In the genomic region with DNA sequence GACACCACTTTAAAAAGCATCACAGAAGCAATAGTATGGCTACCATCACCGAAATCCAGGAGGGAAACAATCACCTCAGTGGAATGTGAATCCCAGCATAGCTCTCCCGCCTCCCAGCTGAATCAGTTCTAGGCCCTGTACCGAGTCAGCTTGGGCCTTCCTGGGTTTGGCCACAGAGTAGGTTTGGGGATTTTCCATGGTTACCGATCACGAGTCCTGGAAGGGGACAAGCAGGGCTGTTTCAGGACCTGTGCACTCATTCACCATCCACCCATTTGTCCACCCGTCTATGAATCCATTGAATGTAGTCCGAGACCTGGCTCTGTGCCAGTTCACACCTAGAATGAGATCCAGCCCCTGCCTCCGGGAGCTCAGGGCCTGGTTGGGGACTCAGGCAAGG, we compare ENCODE assay signal across 14 cellular contexts.
A peak's percentile ranks its signal among the peaks of the same experiment; 100 is the strongest.
DNase-seq lines count a peak whose midpoint lies in the region; ATAC-seq and TF ChIP-seq lines count a peak whose summit lies in the region.
"Had no signal": no experiment of that assay in that cellular context is flagged by ENCODE, and none has a peak within 500 bp of the region (broad histone marks: within the 10 kb centered on the region; RNA-seq: fewer than 3 reads in every experiment).

No MANE protein-coding gene starts in this region.

- no peak for TF ChIP-seq CTCF in MCF 10A (IDR thresholded peaks at IDR 0.05; ENCODE audit: unreplicated experiment)
- TF ChIP-seq CTCF in breast epithelium (IDR thresholded peaks at IDR 0.05), result no peak
- TF ChIP-seq CTCF in SK-N-SH (IDR thresholded peaks at IDR 0.05), result no peak
- TF ChIP-seq CTCF in fibroblast of lung (conservative IDR thresholded peaks at IDR 0.05 in 1 of 2, IDR thresholded peaks at IDR 0.05 in 1 of 2; ENCODE audit: low read depth in 1 of 2, low read length in 2 of 2), result no peak
- no peak for TF ChIP-seq CTCF in upper lobe of right lung (IDR thresholded peaks at IDR 0.05)
- no peak for TF ChIP-seq CTCF in progenitor cell of endocrine pancreas (IDR thresholded peaks at IDR 0.05; ENCODE audit: unreplicated experiment)
- TF ChIP-seq CTCF in omental fat pad (IDR thresholded peaks at IDR 0.05), result no peak
- no peak for TF ChIP-seq CTCF in WTC11 (IDR thresholded peaks at IDR 0.05)

- H3K4me3 ChIP-seq in breast epithelium (no peak overlapping the region), SK-N-SH (ENCODE audit: low read depth in 2 of 2, low read length in 1 of 2) (no peak overlapping the region), fibroblast of lung (replicated peaks in 1 of 4; ENCODE audit: control extremely low read depth in 1 of 4, insufficient read depth in 1 of 4, low read depth in 3 of 4, low read length in 4 of 4) (no peak overlapping the region), upper lobe of right lung (no peak overlapping the region)
- H3K4me3 ChIP-seq: A549, mucosa of descending colon had no signal

- no peak overlapping the region for H3K27ac ChIP-seq in breast epithelium
- no peak overlapping the region for H3K27ac ChIP-seq in SK-N-SH (ENCODE audit: low read depth in 2 of 2, low read length in 1 of 2)
- H3K27ac ChIP-seq in fibroblast of lung (ENCODE audit: insufficient read depth, low read length), result peak overlapping the region; percentile 16
- H3K27ac ChIP-seq in upper lobe of right lung, result peak overlapping the region; percentile 6

- no peaks in the 10 kb centered on the region for H3F3A ChIP-seq in SK-N-SH (replicated peaks; ENCODE audit: insufficient read depth)

- intact Hi-C loops in MCF 10A (cut with micrococcal nuclease) (no loop called here), breast epithelium (cut with DNase I; ENCODE audit: low total_unique reads) (no loop called here), upper lobe of right lung (cut with DNase I) (no loop called here)

- H3K9me3 Mint-ChIP-seq in MCF 10A (ENCODE audit: unreplicated experiment), result no peaks in the 10 kb centered on the region
- H3K9me3 Mint-ChIP-seq in progenitor cell of endocrine pancreas (ENCODE audit: low read depth), result no peaks in the 10 kb centered on the region
- H3K9me3 Mint-ChIP-seq in WTC11, result no peaks in the 10 kb centered on the region
- H3K9me3 Mint-ChIP-seq: activated naive CD8-positive, alpha-beta T cell treated with anti-CD3 and anti-CD28 coated beads for 36 hours had no signal

- TF ChIP-seq RAD21 in SK-N-SH (IDR thresholded peaks at IDR 0.05; ENCODE audit: low read length), result no peak

- TF ChIP-seq EP300 in SK-N-SH (IDR thresholded peaks at IDR 0.05; ENCODE audit: borderline replicate concordance in 1 of 2, low read depth in 1 of 2, low read length in 1 of 2), result no peak

- no TSS peak for BruUV-seq in MCF 10A (replicated peaks; lab: Mats Ljungman, UMichigan)

- POLR2A ChIA-PET in MCF 10A (lab: Yijun Ruan, JAX) (no interaction called here), SK-N-SH (lab: Yijun Ruan, JAX) (no interaction called here), WTC11 (lab: Charles Lee) (no interaction called here)

- TF ChIP-seq POLR2A in breast epithelium (IDR thresholded peaks at IDR 0.05), result no peak

- H3K9ac ChIP-seq in SK-N-SH, result no peak overlapping the region
- H3K9ac ChIP-seq in fibroblast of lung (ENCODE audit: insufficient read depth, low read length), result no peak overlapping the region

- H3K79me2 ChIP-seq in SK-N-SH (ENCODE audit: insufficient read depth) (no peaks in the 10 kb centered on the region), fibroblast of lung (ENCODE audit: control insufficient read depth, insufficient read depth, low read length) (no peaks in the 10 kb centered on the region)

- DNase-seq in MCF 10A (ENCODE audit: unreplicated experiment), result peak; percentile 70
- DNase-seq in breast epithelium (ENCODE audit: low spot score in 2 of 2), result no peak
- no peak for DNase-seq in SK-N-SH
- peak; percentile 17 to 89 for DNase-seq in fibroblast of lung (ENCODE audit: low read depth in 2 of 2)
- no peak for DNase-seq in upper lobe of right lung
- DNase-seq in progenitor cell of endocrine pancreas (ENCODE audit: low spot score, unreplicated experiment), result no peak
- no peak for DNase-seq in omental fat pad (ENCODE audit: low spot score)
- no peak for DNase-seq in WTC11 (ENCODE audit: low spot score)
- DNase-seq: activated naive CD8-positive, alpha-beta T cell treated with anti-CD3 and anti-CD28 coated beads for 36 hours; DMS79; effector CD4-positive, alpha-beta T cell; mucosa of descending colon; NCI-H345 had no signal

- CTCF ChIA-PET in MCF 10A (lab: Yijun Ruan, JAX), result interaction anchor here (0.6 to 0.9 kb wide), 3 partner anchors 28 to 973 kb away, joined by 3 read pairs; no protein-coding TSS in a partner anchor
- CTCF ChIA-PET in SK-N-SH (lab: Yijun Ruan, JAX), result interaction anchor here (1.0 to 1.4 kb wide), 3 partner anchors 7 to 27 kb away, joined by 3 to 5 read pairs (median 3); no protein-coding TSS in a partner anchor
- CTCF ChIA-PET in WTC11 (lab: Charles Lee), result interaction anchor here (0.9 to 1.9 kb wide), 3 partner anchors 58 to 139 kb away, joined by 3 to 9 read pairs (median 6); no protein-coding TSS in a partner anchor

- H4K20me1 ChIP-seq in SK-N-SH (ENCODE audit: insufficient read depth), result no peaks in the 10 kb centered on the region
- peaks cover 1% of the 10 kb centered on the region for H4K20me1 ChIP-seq in fibroblast of lung (ENCODE audit: control insufficient read depth, extremely low read depth, insufficient read depth, low read length)

- H3K36me3 Mint-ChIP-seq in MCF 10A (ENCODE audit: insufficient read depth, unreplicated experiment) (peaks cover 16% of the 10 kb centered on the region), progenitor cell of endocrine pancreas (ENCODE audit: insufficient read depth) (peaks cover 13% of the 10 kb centered on the region), WTC11 (peaks cover 41% of the 10 kb centered on the region)
- H3K36me3 Mint-ChIP-seq: activated naive CD8-positive, alpha-beta T cell treated with anti-CD3 and anti-CD28 coated beads for 36 hours had no signal

- H3K4me1 Mint-ChIP-seq in MCF 10A (ENCODE audit: insufficient read depth, unreplicated experiment) (peaks cover 35% of the 10 kb centered on the region), progenitor cell of endocrine pancreas (ENCODE audit: low read depth) (no peaks in the 10 kb centered on the region), WTC11 (peaks cover 7% of the 10 kb centered on the region; the same call in 1 of the 2 replicates)
- H3K4me1 Mint-ChIP-seq: activated naive CD8-positive, alpha-beta T cell treated with anti-CD3 and anti-CD28 coated beads for 36 hours had no signal

- H3K9me2 ChIP-seq in SK-N-SH, result no peaks in the 10 kb centered on the region

- H3K27me3 ChIP-seq in breast epithelium (no peaks in the 10 kb centered on the region), SK-N-SH (ENCODE audit: insufficient read depth) (no peaks in the 10 kb centered on the region), fibroblast of lung (ENCODE audit: control insufficient read depth, insufficient read depth, low read length) (no peaks in the 10 kb centered on the region), upper lobe of right lung (no peaks in the 10 kb centered on the region)

- WGBS in SK-N-SH (ENCODE audit: low lambda C conversion rate), result 51% methylated on average over 7 of the region's 8 CpGs

- H3K36me3 ChIP-seq in breast epithelium (peaks cover 3% of the 10 kb centered on the region), SK-N-SH (replicated peaks in 1 of 2; ENCODE audit: control insufficient read depth in 1 of 2, insufficient read depth in 2 of 2, low read length in 1 of 2) (peaks cover 0 to 49% of the 10 kb centered on the region in 2 experiments), fibroblast of lung (ENCODE audit: control insufficient read depth, insufficient read depth, low read length) (peaks cover 23% of the 10 kb centered on the region), upper lobe of right lung (peaks cover 80% of the 10 kb centered on the region)

- no peak overlapping the region for H3K4me3 Mint-ChIP-seq in MCF 10A (ENCODE audit: unreplicated experiment)
- no peak overlapping the region for H3K4me3 Mint-ChIP-seq in progenitor cell of endocrine pancreas (ENCODE audit: low read depth)
- H3K4me3 Mint-ChIP-seq in WTC11, result no peak overlapping the region
- H3K4me3 Mint-ChIP-seq: activated naive CD8-positive, alpha-beta T cell treated with anti-CD3 and anti-CD28 coated beads for 36 hours had no signal

- H3K27me3 Mint-ChIP-seq in MCF 10A (ENCODE audit: insufficient read depth, unreplicated experiment) (no peaks in the 10 kb centered on the region), progenitor cell of endocrine pancreas (no peaks in the 10 kb centered on the region), WTC11 (ENCODE audit: low read depth) (no peaks in the 10 kb centered on the region)
- H3K27me3 Mint-ChIP-seq: activated naive CD8-positive, alpha-beta T cell treated with anti-CD3 and anti-CD28 coated beads for 36 hours had no signal

- no peaks in the 10 kb centered on the region for H3K4me1 ChIP-seq in breast epithelium
- peaks cover 0 to 14% of the 10 kb centered on the region in 2 experiments; a peak in 1 of 4 replicates for H3K4me1 ChIP-seq in SK-N-SH (ENCODE audit: control insufficient read depth in 1 of 2, insufficient read depth in 2 of 2, low read depth in 1 of 2, low read length in 1 of 2)
- no peaks in the 10 kb centered on the region for H3K4me1 ChIP-seq in fibroblast of lung (ENCODE audit: control insufficient read depth, extremely low read depth, insufficient read depth, low read length)
- peaks cover 5% of the 10 kb centered on the region for H3K4me1 ChIP-seq in upper lobe of right lung

- H3K9me3 ChIP-seq in breast epithelium (no peaks in the 10 kb centered on the region), SK-N-SH (no peaks in the 10 kb centered on the region), fibroblast of lung (ENCODE audit: control insufficient read depth, insufficient read depth, low read depth, low read length) (no peaks in the 10 kb centered on the region), upper lobe of right lung (no peaks in the 10 kb centered on the region)
- H3K9me3 ChIP-seq: A549, mucosa of descending colon had no signal

- H3K27ac Mint-ChIP-seq in MCF 10A (ENCODE audit: low read depth, unreplicated experiment) (peak overlapping the region; percentile 46), progenitor cell of endocrine pancreas (no peak overlapping the region), WTC11 (no peak overlapping the region)
- H3K27ac Mint-ChIP-seq: activated naive CD8-positive, alpha-beta T cell treated with anti-CD3 and anti-CD28 coated beads for 36 hours had no signal

- H3K4me2 ChIP-seq in SK-N-SH (peak overlapping the region; percentile 7; the same call in 1 of the 2 replicates), fibroblast of lung (ENCODE audit: extremely low read depth, insufficient read depth, low read length) (no peak overlapping the region)
- H3K4me2 ChIP-seq: A549 had no signal

- no peak overlapping the region for H2AFZ ChIP-seq in SK-N-SH (ENCODE audit: low read depth)
- H2AFZ ChIP-seq in fibroblast of lung (ENCODE audit: low read length), result no peak overlapping the region

- ATAC-seq in upper lobe of right lung, result no peak
- no peak for ATAC-seq in omental fat pad (ENCODE audit: low FRiP score)
- no peak for ATAC-seq in WTC11
- ATAC-seq: mucosa of descending colon had no signal

TF ChIP-seq in SK-N-SH, 30 proteins besides CTCF, POLR2A, EP300 and RAD21 (continues in another document):
- TF ChIP-seq JUND (IDR thresholded peaks at IDR 0.05), result 0 out of 2 replicates have a peak, but pooled peaks have one; percentile 17

Comparison
In these comparisons a context has a peak if more than half of its experiments do, and no peak if none do; other contexts are left out.
1. DNase-seq: peak in MCF 10A (single experiment) and fibroblast of lung (2 of 2); none in breast epithelium (0 of 2), SK-N-SH (single experiment), upper lobe of right lung (single experiment), progenitor cell of endocrine pancreas (single experiment), omental fat pad (single experiment) and WTC11 (single experiment).
2. H3K27ac ChIP-seq: peak in fibroblast of lung (single experiment) and upper lobe of right lung (single experiment); none in breast epithelium (0 of 2) and SK-N-SH (0 of 2).